9 cellular contexts compared by ENCODE assay signal in genomic region chr22:21009638-21010425, GRCh38. TPM values are rescaled to one million over a fixed set of nuclear protein-coding genes. Genes with fewer than 3 reads are reported as not detected.
DNase-seq lines count a peak whose midpoint lies in the region; TF ChIP-seq lines count a peak whose summit lies in the region.
"Had no signal": no experiment of that assay in that cellular context is flagged by ENCODE, and none has a peak within 500 bp of the region (broad histone marks: within the 10 kb centered on the region; RNA-seq: fewer than 3 reads in every experiment).

No MANE protein-coding gene starts in this region.

- intact Hi-C loops in left ventricle myocardium inferior (cut with micrococcal nuclease) = no loop called here

- no peak overlapping the region for H2AFZ ChIP-seq in MM.1S (ENCODE audit: low read length)

- no peaks in the 10 kb centered on the region for H3K36me3 ChIP-seq in MM.1S (replicated peaks; ENCODE audit: insufficient read depth, low read length)
- no peaks in the 10 kb centered on the region for H3K36me3 ChIP-seq in left ventricle myocardium inferior

- H3K27ac ChIP-seq in MM.1S (ENCODE audit: low read length) (no peak overlapping the region), left ventricle myocardium inferior (replicated peaks) (no peak overlapping the region)

- DNase-seq in ELR (ENCODE audit: low read depth) (peak; percentile 60), MM.1S (peak; percentile 66), choroid plexus epithelial cell (ENCODE audit: low read depth) (peak; percentile 58), lung microvascular endothelial cell (ENCODE audit: low read depth in 2 of 2) (peak; percentile 68), NCI-H526 treated with DMSO at 0.1 percent for 48 hours (lab: John Stamatoyannopoulos, UW) (no peak), left ventricle myocardium inferior (no peak), HK-2 (ENCODE audit: unreplicated experiment) (no peak)
- no peak for DNase-seq in central memory CD4-positive, alpha-beta T cell

- H3K4me1 ChIP-seq in MM.1S (ENCODE audit: low read length) (no peaks in the 10 kb centered on the region; the same call in 1 of the 2 replicates), left ventricle myocardium inferior (peaks cover 14% of the 10 kb centered on the region)

- peaks cover 47% of the 10 kb centered on the region for H3K27me3 ChIP-seq in MM.1S (replicated peaks; ENCODE audit: insufficient read depth, low read length)
- no peaks in the 10 kb centered on the region for H3K27me3 ChIP-seq in left ventricle myocardium inferior (ENCODE audit: low read depth)

- H3K79me2 ChIP-seq in MM.1S (ENCODE audit: low read length) = no peaks in the 10 kb centered on the region

- H3K4me2 ChIP-seq in MM.1S (ENCODE audit: low read depth, low read length) = no peak overlapping the region

- TF ChIP-seq CTCF in MM.1S (IDR thresholded peaks at IDR 0.05; ENCODE audit: low read length) = no peak
- no peak for TF ChIP-seq CTCF in choroid plexus epithelial cell (conservative IDR thresholded peaks at IDR 0.05; ENCODE audit: low read depth, low read length)
- no peak for TF ChIP-seq CTCF in left ventricle myocardium inferior (IDR thresholded peaks at IDR 0.05; ENCODE audit: borderline replicate concordance)

- H3F3A ChIP-seq in MM.1S (ENCODE audit: insufficient read depth, low read length) = no peaks in the 10 kb centered on the region

- no peaks in the 10 kb centered on the region for H3K9me2 ChIP-seq in MM.1S (replicated peaks; ENCODE audit: insufficient read depth, low read length)

- no peak overlapping the region for H3K4me3 ChIP-seq in MM.1S (ENCODE audit: low read length)
- H3K4me3 ChIP-seq in choroid plexus epithelial cell (ENCODE audit: low read depth, low read length) = no peak overlapping the region
- H3K4me3 ChIP-seq in left ventricle myocardium inferior = no peak overlapping the region

- H3K9me3 ChIP-seq in MM.1S (replicated peaks; ENCODE audit: insufficient read depth, low read length) (no peaks in the 10 kb centered on the region), left ventricle myocardium inferior (replicated peaks) (no peaks in the 10 kb centered on the region)

- H3K9ac ChIP-seq in MM.1S (ENCODE audit: low read length) = no peak overlapping the region

- H4K20me1 ChIP-seq in MM.1S (ENCODE audit: insufficient read depth, low read length) = no peaks in the 10 kb centered on the region

RNA-seq across cellular contexts. Expression of gene P2RX6, which starts 5.1 kb away (rescaled TPM):
- not detected in 2 replicates for total RNA-seq in lung microvascular endothelial cell
- total RNA-seq in left ventricle myocardium inferior = 3.5 TPM

RNA-seq across cellular contexts. Expression of gene THAP7, which starts 7.9 kb away (rescaled TPM):
- total RNA-seq in lung microvascular endothelial cell (9.2 and 14.9 TPM in 2 replicates), left ventricle myocardium inferior (17.8 TPM)

RNA-seq across cellular contexts. Expression of gene SLC7A4, which starts 22.5 kb away (rescaled TPM):
- total RNA-seq in lung microvascular endothelial cell (not detected in 2 replicates), left ventricle myocardium inferior (0.25 TPM)

RNA-seq across cellular contexts. Expression of gene LZTR1, which starts 27.7 kb away (rescaled TPM):
- total RNA-seq in lung microvascular endothelial cell (34.4 and 52.6 TPM in 2 replicates), left ventricle myocardium inferior (18.1 TPM)

RNA-seq across cellular contexts. Expression of gene LRRC74B, which starts 35.9 kb away (rescaled TPM):
- total RNA-seq in lung microvascular endothelial cell (not detected in 2 replicates), left ventricle myocardium inferior (not detected)
- total RNA-seq: naive thymus-derived CD4-positive, alpha-beta T cell had no signal

Comparison
In these comparisons a context has a peak if more than half of its experiments do, and no peak if none do; other contexts are left out.
1. DNase-seq: peak in ELR (single experiment), MM.1S (single experiment), choroid plexus epithelial cell (single experiment) and lung microvascular endothelial cell (2 of 2); none in NCI-H526 treated with DMSO at 0.1 percent for 48 hours (single experiment), left ventricle myocardium inferior (single experiment), HK-2 (single experiment) and central memory CD4-positive, alpha-beta T cell (single experiment).